Comparison of ENCODE assay signal across 23 cellular contexts in the genomic region with DNA sequence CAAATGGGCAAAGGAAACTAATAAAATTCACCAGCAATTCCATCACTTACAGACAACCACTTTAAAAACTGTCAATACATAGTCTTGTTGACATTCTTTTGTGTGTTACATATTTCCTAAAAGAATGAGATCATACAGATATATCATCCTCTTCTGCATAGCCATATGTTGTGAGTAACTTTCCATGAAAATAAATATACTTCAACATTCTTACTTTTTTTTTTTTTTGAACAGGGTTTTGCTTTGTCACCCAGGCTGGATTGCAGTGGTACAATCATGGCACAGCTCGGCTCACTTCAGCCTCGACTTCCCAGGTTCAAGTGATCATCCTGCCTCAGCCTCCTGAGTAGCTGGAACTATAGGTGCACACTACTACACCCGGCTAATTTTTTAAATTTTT. TPM values are rescaled to one million over a fixed set of nuclear protein-coding genes. Genes with fewer than 3 reads are reported as not detected.
"Had no signal": no experiment of that assay in that cellular context is flagged by ENCODE, and none has a peak within 500 bp of the region (broad histone marks: within the 10 kb centered on the region; RNA-seq: fewer than 3 reads in every experiment).

No MANE protein-coding gene starts in this region.

- H3K9me3 ChIP-seq: heart right ventricle, psoas muscle, sigmoid colon, testis, tibial nerve, upper lobe of right lung, vagina had no signal

- H3K4me3 ChIP-seq: heart right ventricle, lung, psoas muscle, sigmoid colon, skin epidermis, testis, tibial nerve, upper lobe of right lung, vagina had no signal

- H3K4me1 ChIP-seq: heart right ventricle, psoas muscle, sigmoid colon, testis, tibial nerve, upper lobe of right lung, vagina had no signal

- H3K27me3 ChIP-seq: heart right ventricle, sigmoid colon, testis, tibial nerve, upper lobe of right lung, vagina had no signal

- H3K27ac ChIP-seq: heart right ventricle, psoas muscle, sigmoid colon, skin epidermis, testis, tibial nerve, upper lobe of right lung, vagina had no signal

- DNase-seq: cortex of kidney; erythroblast; foreskin melanocyte; heart right ventricle; hypothalamus; kidney; left cardiac atrium; left ventricle myocardium superior; mesenchymal stem cell; naive B cell; psoas muscle; retina; sigmoid colon; stimulated activated CD4-positive, alpha-beta T cell treated with anti-CD3 and anti-CD28 coated beads, Interleukin-2, amount 100 ng/mL, for 24 hours; stimulated activated CD4-positive, alpha-beta T cell treated with anti-CD3 and anti-CD28 coated beads, Interleukin-4, amount 100 ng/mL, for 4 hours; stimulated activated naive B cell treated with anti-CD40 and anti-IgM and Interleukin-4, amounts not matched to agents 10 μg/mL and 1 μg/mL and 100 μg/mL, for 72 hours; stimulated activated naive CD8-positive, alpha-beta T cell treated with anti-CD3 and anti-CD28 coated beads, Interleukin-15, amount 100 ng/mL, for 72 hours; testis; upper lobe of right lung had no signal

- FAIRE-seq: kidney had no signal

RNA-seq across cellular contexts. Expression of a gene that starts 20.9 kb away (rescaled TPM):
- total RNA-seq: vagina had no signal
